8 cellular contexts compared by ENCODE assay signal in genomic region chr6:159110013-159110412, GRCh38. TPM values are rescaled to one million over a fixed set of nuclear protein-coding genes. Genes with fewer than 3 reads are reported as not detected.
DNase-seq lines count a peak whose midpoint lies in the region; ATAC-seq and TF ChIP-seq lines count a peak whose summit lies in the region.

No MANE protein-coding gene starts in this region.

- H3K27ac ChIP-seq in heart right ventricle (no peak overlapping the region), right cardiac atrium (ENCODE audit: low read length) (no peak overlapping the region)

- H3K9me3 Mint-ChIP-seq in activated CD8-positive, alpha-beta memory T cell treated with anti-CD3 and anti-CD28 coated beads, Interleukin-2, amount 10 ng/mL, durations not matched to agents 7 days and 5 days (ENCODE audit: low read depth): no peaks in the 10 kb centered on the region

- H3K27me3 ChIP-seq in heart right ventricle (no peaks in the 10 kb centered on the region), right cardiac atrium (ENCODE audit: control insufficient read depth, insufficient read depth) (no peaks in the 10 kb centered on the region)

- no peak overlapping the region for H3K27ac Mint-ChIP-seq in activated CD8-positive, alpha-beta memory T cell treated with anti-CD3 and anti-CD28 coated beads, Interleukin-2, amount 10 ng/mL, durations not matched to agents 7 days and 5 days

- CTCF ChIA-PET in activated CD8-positive, alpha-beta memory T cell treated with anti-CD3 and anti-CD28 coated beads, Interleukin-2, amount 10 ng/mL, durations not matched to agents 7 days and 5 days (lab: Charles Lee): interaction anchor here (0.7 to 11.0 kb wide), 27 partner anchors 9 to 320 kb away, joined by 3 to 320 read pairs (median 4); partner anchors contain the start of genes RSPH3 and TAGAP

- DNase-seq in heart right ventricle (no peak), right cardiac atrium (no peak), M059J (ENCODE audit: low read depth) (peak; percentile 54), kidney glomerular epithelial cell (lab: John Stamatoyannopoulos, UW) (peak; percentile 42)
- peak; percentile 58 for DNase-seq in activated CD8-positive, alpha-beta memory T cell treated with anti-CD3 and anti-CD28 coated beads, Interleukin-2, amount 10 ng/mL, durations not matched to agents 7 days and 5 days

- no peak overlapping the region for H3K4me3 ChIP-seq in heart right ventricle
- no peak overlapping the region for H3K4me3 ChIP-seq in right cardiac atrium (ENCODE audit: low read length)

- peaks cover 57% of the 10 kb centered on the region for H3K4me1 Mint-ChIP-seq in activated CD8-positive, alpha-beta memory T cell treated with anti-CD3 and anti-CD28 coated beads, Interleukin-2, amount 10 ng/mL, durations not matched to agents 7 days and 5 days

- no peaks in the 10 kb centered on the region for H3K36me3 ChIP-seq in heart right ventricle

- no peak overlapping the region for H3K4me3 Mint-ChIP-seq in activated CD8-positive, alpha-beta memory T cell treated with anti-CD3 and anti-CD28 coated beads, Interleukin-2, amount 10 ng/mL, durations not matched to agents 7 days and 5 days

- H3K4me1 ChIP-seq in heart right ventricle (peaks cover 0 to 52% (median 10%) of the 10 kb centered on the region in 9 donors), right cardiac atrium (ENCODE audit: control insufficient read depth, insufficient read depth, low read length) (peaks cover 3% of the 10 kb centered on the region)

- no peaks in the 10 kb centered on the region for H3K36me3 Mint-ChIP-seq in activated CD8-positive, alpha-beta memory T cell treated with anti-CD3 and anti-CD28 coated beads, Interleukin-2, amount 10 ng/mL, durations not matched to agents 7 days and 5 days

- intact Hi-C loops in heart right ventricle (cut with DNase I) (no loop called here), right cardiac atrium (cut with DNase I) (no loop called here)

- no peaks in the 10 kb centered on the region for H3K27me3 Mint-ChIP-seq in activated CD8-positive, alpha-beta memory T cell treated with anti-CD3 and anti-CD28 coated beads, Interleukin-2, amount 10 ng/mL, durations not matched to agents 7 days and 5 days

- peak; percentile 23 to 62 (median 41) for TF ChIP-seq CTCF in heart right ventricle (IDR thresholded peaks at IDR 0.05)

- ATAC-seq in heart right ventricle (no peak), right cardiac atrium (no peak), HG02763 (IDR thresholded peaks at IDR 0.05; ENCODE audit: unreplicated experiment) (no peak), GM19463 (IDR thresholded peaks at IDR 0.05; ENCODE audit: unreplicated experiment) (no peak), HG03108 (IDR thresholded peaks at IDR 0.05; ENCODE audit: unreplicated experiment) (no peak)
- ATAC-seq in activated CD8-positive, alpha-beta memory T cell treated with anti-CD3 and anti-CD28 coated beads, Interleukin-2, amount 10 ng/mL, durations not matched to agents 7 days and 5 days: no peak

- WGBS in heart right ventricle, 2 donors: 13 to 20% methylated on average over 3 of the region's 3 CpGs
- WGBS in right cardiac atrium: 16% methylated on average over 3 of the region's 3 CpGs

- H3K9me3 ChIP-seq in heart right ventricle (no peaks in the 10 kb centered on the region), right cardiac atrium (ENCODE audit: control insufficient read depth, low read length) (no peaks in the 10 kb centered on the region)

RNA-seq across cellular contexts. Expression of gene FNDC1, which starts 59.2 kb away (rescaled TPM):
- total RNA-seq in heart right ventricle (1 to 10 TPM in 7 of 10 donors, under 1 TPM in 3; 0.44 to 6.2 (median 2.9) TPM), right cardiac atrium (1 to 10 TPM in 1 of 4 donors, under 1 TPM in 3; 0.23 to 1.3 (median 0.39) TPM)
- polyA plus RNA-seq in heart right ventricle (under 1 TPM; 0.07 to 0.20 TPM), right cardiac atrium (0.07 TPM)
- total RNA-seq in M059J (2014; rRNA removed; shearing (Covaris generic)): not detected in 2 replicates
- not detected for total RNA-seq in activated CD8-positive, alpha-beta memory T cell treated with anti-CD3 and anti-CD28 coated beads, Interleukin-2, amount 10 ng/mL, durations not matched to agents 7 days and 5 days

Comparison
In these comparisons a context has a peak if more than half of its experiments do, and no peak if none do; other contexts are left out.
1. DNase-seq: peak in M059J (single experiment), activated CD8-positive, alpha-beta memory T cell treated with anti-CD3 and anti-CD28 coated beads, Interleukin-2, amount 10 ng/mL, durations not matched to agents 7 days and 5 days (single experiment) and kidney glomerular epithelial cell (single experiment); none in heart right ventricle (0 of 2) and right cardiac atrium (0 of 3).